In the genomic region with DNA sequence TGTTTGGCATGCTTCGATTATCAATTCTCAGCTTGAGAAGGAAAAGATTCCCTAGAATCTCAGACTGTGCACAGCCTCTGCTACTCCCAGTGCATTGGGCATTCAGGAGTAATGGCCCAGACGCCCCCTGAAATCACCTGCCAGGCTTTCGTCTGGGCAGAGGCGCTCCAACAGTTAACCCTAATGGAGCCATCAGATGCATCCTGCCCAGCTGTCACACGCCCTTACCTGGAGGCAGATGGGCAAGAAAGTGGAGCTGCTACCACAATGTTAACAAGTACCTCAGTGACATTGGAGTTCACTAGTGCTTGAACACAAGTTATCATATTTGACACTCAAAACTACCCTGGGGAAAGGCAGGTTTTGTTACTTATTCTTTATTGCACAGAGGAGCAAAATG, we compare ENCODE assay signal across 8 cellular contexts. TPM values are rescaled to one million over a fixed set of nuclear protein-coding genes. Genes with fewer than 3 reads are reported as not detected.
DNase-seq lines count a peak whose midpoint lies in the region; ATAC-seq and TF ChIP-seq lines count a peak whose summit lies in the region.

No MANE protein-coding gene starts in this region.

- TF ChIP-seq CTCF in OCI-LY7 (conservative IDR thresholded peaks at IDR 0.05; ENCODE audit: low read length) (no peak), epithelial cell of esophagus (IDR thresholded peaks at IDR 0.05; ENCODE audit: insufficient read depth, low read depth, low read length, missing control alignments) (no peak), prostate gland (IDR thresholded peaks at IDR 0.05) (no peak)

- peaks cover 23% of the 10 kb centered on the region for H3K4me1 Mint-ChIP-seq in activated T-cell treated with anti-CD3 and anti-CD28 coated beads, Interleukin-2, amount 50 U/mL, for 24 hours (ENCODE audit: low read depth)

- H3K27me3 Mint-ChIP-seq in activated T-cell treated with anti-CD3 and anti-CD28 coated beads, Interleukin-2, amount 50 U/mL, for 24 hours: peaks cover 38% of the 10 kb centered on the region

- H3K9me2 ChIP-seq in OCI-LY7 (ENCODE audit: insufficient read depth, low read length): no peaks in the 10 kb centered on the region

- H3K4me3 Mint-ChIP-seq in activated T-cell treated with anti-CD3 and anti-CD28 coated beads, Interleukin-2, amount 50 U/mL, for 24 hours: peak overlapping the region; percentile 85

- H3K27ac ChIP-seq in OCI-LY7 (ENCODE audit: low read depth, low read length, poor library complexity, severe bottlenecking) (no peak overlapping the region), prostate gland (peak overlapping the region; percentile 98 to 99)

- peak; percentile 32 for DNase-seq in activated T-cell treated with anti-CD3 and anti-CD28 coated beads, Interleukin-2, amount 50 U/mL, for 24 hours
- DNase-seq in activated T-cell treated with anti-CD3 and anti-CD28 coated beads for 4 hours (no peak), OCI-LY7 (ENCODE audit: low spot score) (no peak), epithelial cell of esophagus (ENCODE audit: low read depth) (no peak), prostate gland (ENCODE audit: low spot score) (no peak)

- ATAC-seq in HG03280 (IDR thresholded peaks at IDR 0.05; ENCODE audit: unreplicated experiment) (no peak), HG03025 (IDR thresholded peaks at IDR 0.05; ENCODE audit: low FRiP score, unreplicated experiment) (no peak), GM18870 (IDR thresholded peaks at IDR 0.05; ENCODE audit: unreplicated experiment) (no peak)

- H3K36me3 Mint-ChIP-seq in activated T-cell treated with anti-CD3 and anti-CD28 coated beads, Interleukin-2, amount 50 U/mL, for 24 hours (ENCODE audit: low read depth): peaks cover 3% of the 10 kb centered on the region

- H3K4me1 ChIP-seq in OCI-LY7 (ENCODE audit: insufficient read depth, low read length, poor library complexity, severe bottlenecking) (peaks cover 6% of the 10 kb centered on the region), prostate gland (replicated peaks) (no peaks in the 10 kb centered on the region)

- peak overlapping the region; percentile 83 for H2AFZ ChIP-seq in OCI-LY7 (ENCODE audit: low read length)

- intact Hi-C loops in OCI-LY7 (cut with micrococcal nuclease; ENCODE audit: unreplicated experiment) (no loop called here), prostate gland (cut with DNase I) (loop anchor here (5.0 kb wide), 1 partner anchor 54 kb away; no protein-coding TSS in a partner anchor)

- 17% methylated on average over 5 of the region's 5 CpGs for WGBS in prostate gland

- peaks cover 11% of the 10 kb centered on the region; the same call in 1 of the 2 replicates for H3K79me2 ChIP-seq in OCI-LY7 (ENCODE audit: insufficient read depth, low read depth, low read length)

- CTCF ChIA-PET in OCI-LY7 (lab: Charles Lee; ENCODE audit: unreplicated experiment): no interaction called here

- H3K36me3 ChIP-seq in OCI-LY7 (ENCODE audit: insufficient read depth, low read length) (no peaks in the 10 kb centered on the region), prostate gland (no peaks in the 10 kb centered on the region)

- H3K9me3 Mint-ChIP-seq in activated T-cell treated with anti-CD3 and anti-CD28 coated beads, Interleukin-2, amount 50 U/mL, for 24 hours: no peaks in the 10 kb centered on the region

- H3K9me3 ChIP-seq in OCI-LY7 (ENCODE audit: low read length): no peaks in the 10 kb centered on the region
- no peaks in the 10 kb centered on the region for H3K9me3 ChIP-seq in prostate gland

- no peak for TF ChIP-seq POLR2A in prostate gland (IDR thresholded peaks at IDR 0.05)

- POLR2A ChIA-PET in OCI-LY7 (lab: Charles Lee): interaction anchor here (0.6 to 0.8 kb wide), 2 partner anchors 40 to 93 kb away, joined by 3 to 4 read pairs; no protein-coding TSS in a partner anchor

- no peak overlapping the region for H3K27ac Mint-ChIP-seq in activated T-cell treated with anti-CD3 and anti-CD28 coated beads, Interleukin-2, amount 50 U/mL, for 24 hours

- no peaks in the 10 kb centered on the region for H4K20me1 ChIP-seq in OCI-LY7 (ENCODE audit: insufficient read depth, low read length)

- BruUV-seq in OCI-LY7 (replicated peaks; lab: Mats Ljungman, UMichigan): no TSS peak

- no peaks in the 10 kb centered on the region for H3K27me3 ChIP-seq in prostate gland (replicated peaks; ENCODE audit: insufficient read depth)

- peak overlapping the region; percentile 77 for H3K4me2 ChIP-seq in OCI-LY7 (ENCODE audit: low read length)

- H3K4me3 ChIP-seq in OCI-LY7 (ENCODE audit: low read depth, low read length, poor library complexity, severe bottlenecking): peak overlapping the region; percentile 76
- H3K4me3 ChIP-seq in epithelial cell of esophagus (ENCODE audit: low read length): peak overlapping the region; percentile 80
- peak overlapping the region; percentile 69 to 86 for H3K4me3 ChIP-seq in prostate gland

RNA-seq across cellular contexts. Expression of gene LRP6, which starts 1.0 kb away (rescaled TPM):
- 5.1 and 8.1 TPM in 2 replicates for total RNA-seq in OCI-LY7 (2014; rRNA removed; shearing (Covaris generic))
- total RNA-seq in OCI-LY7 (2022) (3.7 and 5.2 TPM in 2 replicates), prostate gland (10 to 100 TPM; 23.0 to 34.7 TPM)
